In the genomic region with DNA sequence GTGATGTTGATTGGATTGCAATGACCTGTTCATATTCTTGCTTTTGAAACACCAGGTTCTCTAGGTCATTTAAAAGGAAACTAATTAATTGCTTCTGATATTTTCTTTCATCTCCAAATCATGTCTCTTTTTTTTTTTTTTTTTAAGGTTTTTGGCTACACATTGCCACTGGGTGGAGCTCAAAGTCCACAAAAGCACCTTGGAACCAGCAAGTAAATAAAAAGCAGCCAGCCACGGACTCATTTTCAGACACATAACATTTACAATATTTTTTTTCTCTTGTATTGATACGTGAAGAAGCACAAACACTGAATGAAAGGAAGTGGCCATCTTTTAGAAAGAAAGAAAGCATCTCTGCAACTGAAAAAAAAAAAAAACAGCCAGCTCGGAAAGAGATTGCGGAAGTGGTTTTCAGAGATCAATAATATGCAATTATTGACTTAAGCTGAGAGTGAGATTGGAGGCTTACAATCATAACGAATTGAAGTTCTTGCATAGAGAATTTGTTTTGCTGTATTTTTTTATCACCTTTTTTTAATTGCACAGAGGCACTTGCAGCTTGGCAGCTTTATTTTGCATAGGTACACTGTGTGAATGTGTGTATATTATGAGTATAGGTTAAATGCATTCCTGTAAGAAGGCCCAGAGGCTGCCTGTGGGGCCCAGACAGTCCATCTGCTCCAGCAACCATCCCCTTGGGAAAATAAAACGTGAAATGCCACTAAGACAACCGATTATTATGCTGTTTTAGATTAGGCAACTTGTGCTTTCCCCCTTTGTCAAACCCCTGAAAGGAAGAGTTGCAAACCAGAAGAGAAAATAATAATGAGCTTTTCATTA, we compare ENCODE assay signal across 8 cellular contexts. TPM values are rescaled to one million over a fixed set of nuclear protein-coding genes. Genes with fewer than 3 reads are reported as not detected.
DNase-seq lines count a peak whose midpoint lies in the region; ATAC-seq and TF ChIP-seq lines count a peak whose summit lies in the region.

No MANE protein-coding gene starts in this region.

- H3K4me1 ChIP-seq in Peyer's patch (no peaks in the 10 kb centered on the region), body of pancreas (peaks cover 6% of the 10 kb centered on the region)

- no peak overlapping the region for H3K27ac Mint-ChIP-seq in activated T-cell treated with anti-CD3 and anti-CD28 coated beads, Interleukin-2, amount 50 U/mL, for 24 hours

- H3K27me3 ChIP-seq in Peyer's patch = no peaks in the 10 kb centered on the region
- H3K27me3 ChIP-seq in body of pancreas = no peaks in the 10 kb centered on the region

- peak overlapping the region; percentile 16 for H3K4me3 Mint-ChIP-seq in activated T-cell treated with anti-CD3 and anti-CD28 coated beads, Interleukin-2, amount 50 U/mL, for 24 hours

- peak overlapping the region in 2 of 4 donors; percentile 25 to 29 for H3K4me3 ChIP-seq in Peyer's patch
- no peak overlapping the region for H3K4me3 ChIP-seq in body of pancreas

- intact Hi-C loops in body of pancreas (cut with DNase I) = no loop called here
- intact Hi-C loops in left colon (cut with DNase I, micrococcal nuclease) = no loop called here

- H3K27ac ChIP-seq in Peyer's patch = no peak overlapping the region
- peak overlapping the region in 1 of 4 donors; percentile 47 for H3K27ac ChIP-seq in body of pancreas

- TF ChIP-seq CTCF in Peyer's patch (IDR thresholded peaks at IDR 0.05) (peak in 4 of 6 experiments; percentile 38 to 57 (median 46)), body of pancreas (IDR thresholded peaks at IDR 0.05) (peak in 6 of 7 experiments; percentile 38 to 84 (median 64))

- H3K4me1 Mint-ChIP-seq in activated T-cell treated with anti-CD3 and anti-CD28 coated beads, Interleukin-2, amount 50 U/mL, for 24 hours (ENCODE audit: low read depth) = peaks cover 3% of the 10 kb centered on the region

- no peak for TF ChIP-seq POLR2A in Peyer's patch (IDR thresholded peaks at IDR 0.05)
- TF ChIP-seq POLR2A in body of pancreas (IDR thresholded peaks at IDR 0.05) = no peak

- no peaks in the 10 kb centered on the region for H3K9me3 Mint-ChIP-seq in activated T-cell treated with anti-CD3 and anti-CD28 coated beads, Interleukin-2, amount 50 U/mL, for 24 hours

- H3K9me3 ChIP-seq in Peyer's patch (no peaks in the 10 kb centered on the region), body of pancreas (no peaks in the 10 kb centered on the region)

- peaks cover 24% of the 10 kb centered on the region for H3K27me3 Mint-ChIP-seq in activated T-cell treated with anti-CD3 and anti-CD28 coated beads, Interleukin-2, amount 50 U/mL, for 24 hours

- DNase-seq in activated T-cell treated with anti-CD3 and anti-CD28 coated beads, Interleukin-2, amount 50 U/mL, for 24 hours = no peak
- no peak for DNase-seq in activated T-cell treated with anti-CD3 and anti-CD28 coated beads, Interleukin-2, amount 50 U/mL, for 1 hour
- peak; percentile 27 to 66 for DNase-seq in Kasumi-1 (lab: John Stamatoyannopoulos, UW)
- DNase-seq in Peyer's patch = peak in 1 of 3 donors; percentile 56
- peak; percentile 45 to 57 (median 51) for DNase-seq in body of pancreas
- peak in 1 of 2 donors; percentile 31 for DNase-seq in left colon
- peak; percentile 1 for DNase-seq in stimulated activated CD8-positive, alpha-beta memory T cell treated with anti-CD3 and anti-CD28 coated beads, Interleukin-7, amount 100 ng/mL, for 24 hours (ENCODE audit: low read depth)

- WGBS in body of pancreas, 2 donors = 2 to 5% methylated on average over 7 of the region's 7 CpGs

- H3K36me3 Mint-ChIP-seq in activated T-cell treated with anti-CD3 and anti-CD28 coated beads, Interleukin-2, amount 50 U/mL, for 24 hours (ENCODE audit: low read depth) = no peaks in the 10 kb centered on the region

- H3K36me3 ChIP-seq in Peyer's patch (no peaks in the 10 kb centered on the region), body of pancreas (replicated peaks in 1 of 2; ENCODE audit: insufficient read depth in 1 of 2, low read depth in 2 of 2) (no peaks in the 10 kb centered on the region)

- ATAC-seq in body of pancreas = peak; percentile 55
- ATAC-seq in left colon = peak; percentile 67
- no peak for ATAC-seq in GM21723 (IDR thresholded peaks at IDR 0.05; ENCODE audit: unreplicated experiment)

RNA-seq across cellular contexts. Expression of a gene that starts 28.2 kb away (rescaled TPM):
- total RNA-seq in Peyer's patch (not detected), body of pancreas (not detected), left colon (not detected)

Comparison
In these comparisons a context has a peak if more than half of its experiments do, and no peak if none do; other contexts are left out.
1. DNase-seq: peak in Kasumi-1 (2 of 2), body of pancreas (4 of 4) and stimulated activated CD8-positive, alpha-beta memory T cell treated with anti-CD3 and anti-CD28 coated beads, Interleukin-7, amount 100 ng/mL, for 24 hours (single experiment); none in activated T-cell treated with anti-CD3 and anti-CD28 coated beads, Interleukin-2, amount 50 U/mL, for 24 hours (single experiment) and activated T-cell treated with anti-CD3 and anti-CD28 coated beads, Interleukin-2, amount 50 U/mL, for 1 hour (single experiment).